8 cellular contexts compared by ENCODE assay signal in genomic region chr2:74573747-74574562, GRCh38. TPM values are rescaled to one million over a fixed set of nuclear protein-coding genes. Genes with fewer than 3 reads are reported as not detected.
DNase-seq lines count a peak whose midpoint lies in the region; ATAC-seq and TF ChIP-seq lines count a peak whose summit lies in the region.

No MANE protein-coding gene starts in this region.

- intact Hi-C loops in mammary epithelial cell (cut with micrococcal nuclease), result no loop called here

- H3K79me2 ChIP-seq in mammary epithelial cell (ENCODE audit: insufficient read depth, low read length), result no peaks in the 10 kb centered on the region
- no peaks in the 10 kb centered on the region for H3K79me2 ChIP-seq in osteoblast (ENCODE audit: insufficient read depth, low read length)

- in situ Hi-C loops in mammary epithelial cell (cut with MboI; ENCODE audit: low sequenced_read_pairs in 2 of 2), result no loop called here
- in situ Hi-C loops in ACHN (cut with HindIII; ENCODE audit: low pct_ligation_motif_present, low pct_unique_long_range_greater_than_20kb, low sequenced_read_pairs), result no loop called here

- H4K20me1 ChIP-seq in mammary epithelial cell (ENCODE audit: insufficient read depth, low read length) (no peaks in the 10 kb centered on the region), osteoblast (ENCODE audit: insufficient read depth, low read length) (no peaks in the 10 kb centered on the region)

- CTCF ChIA-PET in mammary epithelial cell (lab: Charles Lee; ENCODE audit: low non-redundant PET), result no interaction called here

- no TSS peak for BruUV-seq in mammary epithelial cell (replicated peaks; lab: Mats Ljungman, UMichigan)

- no peak overlapping the region for H3K9ac ChIP-seq in mammary epithelial cell (ENCODE audit: insufficient read depth, low read length)

- dilution Hi-C loops in mammary epithelial cell (cut with HindIII; ENCODE audit: low sequenced_read_pairs), result no loop called here

- H3K36me3 ChIP-seq in mammary epithelial cell (ENCODE audit: insufficient read depth, low read length) (no peaks in the 10 kb centered on the region), osteoblast (ENCODE audit: insufficient read depth, low read length) (no peaks in the 10 kb centered on the region)

- peak overlapping the region; percentile 47 for H2AFZ ChIP-seq in mammary epithelial cell (ENCODE audit: low read depth, low read length)
- H2AFZ ChIP-seq in osteoblast (ENCODE audit: low read length), result peak overlapping the region; percentile 71

- H3K4me3 ChIP-seq in mammary epithelial cell (replicated peaks in 1 of 3; ENCODE audit: insufficient read depth in 1 of 3, low read depth in 2 of 3, low read length in 3 of 3) (no peak overlapping the region), osteoblast (ENCODE audit: insufficient read depth, low read length) (peak overlapping the region; percentile 54)

- WGBS in mammary epithelial cell (ENCODE audit: low coverage, missing lambda C conversion rate), result 88% methylated on average over 7 of the region's 7 CpGs

- H3K4me1 ChIP-seq in mammary epithelial cell (ENCODE audit: insufficient read depth, low read length) (peaks cover 27% of the 10 kb centered on the region), osteoblast (ENCODE audit: insufficient read depth, low read length) (peaks cover 64% of the 10 kb centered on the region)

- DNase-seq in ELR (ENCODE audit: low read depth) (peak; percentile 76), NAMALWA (ENCODE audit: low spot score) (peak; percentile 57), mammary epithelial cell (no peak), osteoblast (ENCODE audit: insufficient read length, low spot score, missing footprints) (peak; percentile 91), GOT3 (lab: John Stamatoyannopoulos, UW) (no peak), ACHN (no peak), iPS-NIHi7 (ENCODE audit: extremely low spot score) (no peak)

- H3K9me3 ChIP-seq in mammary epithelial cell (replicated peaks; ENCODE audit: insufficient read depth, low read length), result no peaks in the 10 kb centered on the region
- H3K9me3 ChIP-seq in osteoblast (ENCODE audit: low read depth, low read length), result no peaks in the 10 kb centered on the region

- peak; percentile 49 for ATAC-seq in GM21515 (IDR thresholded peaks at IDR 0.05; ENCODE audit: unreplicated experiment)

- H3K4me2 ChIP-seq in mammary epithelial cell (ENCODE audit: insufficient read depth, low read depth, low read length) (no peak overlapping the region), osteoblast (ENCODE audit: insufficient read depth, low read length) (peak overlapping the region; percentile 81)

- TF ChIP-seq CTCF in mammary epithelial cell (conservative IDR thresholded peaks at IDR 0.05 in 1 of 2, IDR thresholded peaks at IDR 0.05 in 1 of 2; ENCODE audit: extremely low read depth in 1 of 2, insufficient read depth in 1 of 2, low read depth in 1 of 2, low read length in 2 of 2) (no peak), osteoblast (IDR thresholded peaks at IDR 0.05; ENCODE audit: extremely low read depth, low read depth, low read length) (no peak)

- no peaks in the 10 kb centered on the region for H3K27me3 ChIP-seq in mammary epithelial cell (ENCODE audit: insufficient read depth, low read length)
- no peaks in the 10 kb centered on the region for H3K27me3 ChIP-seq in osteoblast (ENCODE audit: insufficient read depth, low read length)

- H3K27ac ChIP-seq in mammary epithelial cell (ENCODE audit: insufficient read depth, low read depth, low read length) (no peak overlapping the region), osteoblast (ENCODE audit: low read depth, low read length) (peak overlapping the region; percentile 90)

RNA-seq across cellular contexts. Expression of gene DOK1, which starts 19.4 kb away (rescaled TPM):
- total RNA-seq in mammary epithelial cell (1 to 10 TPM; 3.1 to 6.5 TPM), osteoblast (89.8 and 93.1 TPM in 2 replicates)
- polyA plus RNA-seq in mammary epithelial cell, result 4.9 TPM
- polyA minus RNA-seq in mammary epithelial cell, result not detected

RNA-seq across cellular contexts. Expression of gene LOXL3, which starts 20.2 kb away (rescaled TPM):
- total RNA-seq in mammary epithelial cell (under 1 TPM; 0.83 to 0.87 TPM), osteoblast (64.8 and 97.4 TPM in 2 replicates)
- polyA plus RNA-seq in mammary epithelial cell, result 2.2 TPM
- polyA minus RNA-seq in mammary epithelial cell, result 0.21 TPM

RNA-seq across cellular contexts. Expression of gene HTRA2, which starts 44.2 kb away (rescaled TPM):
- total RNA-seq in mammary epithelial cell, result 10 to 100 TPM; 29.2 to 30.8 TPM
- polyA plus RNA-seq in mammary epithelial cell, result 50.0 TPM
- polyA minus RNA-seq in mammary epithelial cell, result 68.7 TPM
- total RNA-seq in osteoblast, result 51.8 and 53.6 TPM in 2 replicates

RNA-seq across cellular contexts. Expression of gene AUP1, which starts 44.4 kb away (rescaled TPM):
- 100 to 1,000 TPM in 1 of 2 donors, 10 to 100 TPM in 1; 67.5 to 111 TPM for total RNA-seq in mammary epithelial cell
- 145 TPM for polyA plus RNA-seq in mammary epithelial cell
- 95.5 TPM for polyA minus RNA-seq in mammary epithelial cell
- 82.9 and 86.3 TPM in 2 replicates for total RNA-seq in osteoblast

RNA-seq across cellular contexts. Expression of gene DQX1, which starts 47.9 kb away (rescaled TPM):
- total RNA-seq in mammary epithelial cell, result 1 to 10 TPM in 1 of 2 donors, under 1 TPM in 1; 0.83 to 5.2 TPM
- polyA plus RNA-seq in mammary epithelial cell, result 3.4 TPM
- polyA minus RNA-seq in mammary epithelial cell, result not detected
- not detected in 2 replicates for total RNA-seq in osteoblast

Comparison
In these comparisons a context has a peak if more than half of its experiments do, and no peak if none do; other contexts are left out.
1. DNase-seq: peak in ELR (single experiment), NAMALWA (single experiment) and osteoblast (single experiment); none in mammary epithelial cell (single experiment), GOT3 (single experiment), ACHN (single experiment) and iPS-NIHi7 (single experiment).
2. RNA of gene DOK1, which starts 19.4 kb away (total RNA-seq): 89.8 to 93.1 TPM in osteoblast; 3.1 to 6.5 TPM in mammary epithelial cell; every median in the first group is over 10 times any median in the second.
3. RNA of gene LOXL3, which starts 20.2 kb away (total RNA-seq): 64.8 to 97.4 TPM in osteoblast; 0.83 to 0.87 TPM in mammary epithelial cell; every median in the first group is over 10 times any median in the second.